In the genomic region with DNA sequence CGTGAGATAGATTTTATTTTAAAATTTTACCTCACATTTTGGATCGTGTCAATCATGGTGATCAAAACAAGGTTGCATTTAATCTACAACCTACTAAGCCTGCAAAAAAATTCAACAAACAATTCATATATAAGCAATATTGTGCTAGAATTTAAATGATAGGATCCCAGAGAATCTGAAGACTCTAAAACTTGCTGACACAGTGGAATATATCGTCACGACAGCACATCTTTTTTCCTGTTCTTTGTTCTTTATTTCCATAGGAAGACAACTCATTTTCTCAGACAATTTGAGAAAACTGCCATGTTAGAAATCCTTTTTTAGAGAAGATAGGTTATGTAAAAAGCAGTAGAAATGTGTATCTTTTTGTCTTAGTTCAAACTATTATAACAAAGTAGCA, we compare ENCODE assay signal across 29 cellular contexts.
"Had no signal": no experiment of that assay in that cellular context is flagged by ENCODE, and none has a peak within 500 bp of the region (broad histone marks: within the 10 kb centered on the region; RNA-seq: fewer than 3 reads in every experiment).

No MANE protein-coding gene starts in this region.

- DNase-seq: naive thymus-derived CD4-positive, alpha-beta T cell; natural killer cell; pancreas; psoas muscle; right cardiac atrium; spleen; stimulated activated CD4-positive, alpha-beta T cell treated with anti-CD3 and anti-CD28 coated beads, Interleukin-12 subunit alpha, Interleukin-12 subunit beta, amount 100 ng/mL, for 4 hours; stimulated activated CD4-positive, alpha-beta T cell treated with anti-CD3 and anti-CD28 coated beads, Interleukin-1b, Interleukin-23, amount 100 ng/mL, for 48 hours; stimulated activated CD4-positive, alpha-beta T cell treated with anti-CD3 and anti-CD28 coated beads, Interleukin-4, amount 100 ng/mL, for 1 hour; stimulated activated CD4-positive, alpha-beta T cell treated with anti-CD3 and anti-CD28 coated beads, Interleukin-4, amount 100 ng/mL, for 4 hours; stimulated activated CD8-positive, alpha-beta memory T cell treated with anti-CD3 and anti-CD28 coated beads, Interleukin-4, amount 100 ng/mL, for 48 hours; stimulated activated naive CD4-positive, alpha-beta T cell; stimulated activated naive CD8-positive, alpha-beta T cell treated with anti-CD3 and anti-CD28 coated beads, Interleukin-15, amount 100 ng/mL, for 72 hours; stimulated activated naive CD8-positive, alpha-beta T cell treated with anti-CD3 and anti-CD28 coated beads, Interleukin-15, Interleukin-2, amounts not matched to agents 100 U/mL and 50 U/mL, for 24 hours; substantia nigra; testis; tibial artery; transverse colon; upper lobe of right lung; uterus had no signal

- H3K4me1 ChIP-seq: pancreas, psoas muscle, spleen, suprapubic skin, testis, tibial artery, transverse colon, upper lobe of right lung had no signal

- H3K9me3 ChIP-seq: neutrophil, pancreas, psoas muscle, spleen, suprapubic skin, testis, tibial artery, transverse colon, upper lobe of right lung, uterus had no signal

- H3K4me2 ChIP-seq: smooth muscle cell had no signal

- H3K27me3 ChIP-seq: neutrophil, pancreas, spleen, suprapubic skin, testis, tibial artery, transverse colon, upper lobe of right lung had no signal

- H3K36me3 ChIP-seq: neutrophil, pancreas, spleen, suprapubic skin, tibial artery, transverse colon, upper lobe of right lung, uterus had no signal

- FAIRE-seq: pancreas had no signal

- H3K4me3 ChIP-seq: pancreas, psoas muscle, skin epidermis, smooth muscle cell, spleen, suprapubic skin, testis, tibial artery, transverse colon, upper lobe of right lung, uterus had no signal

- H3K4me3 Mint-ChIP-seq: naive thymus-derived CD4-positive, alpha-beta T cell; natural killer cell; nephron; neural crest cell; stimulated activated memory B cell treated with anti-CD40 and anti-IgM and Interleukin-4, amounts not matched to agents 10 μg/mL and 1 μg/mL and 100 μg/mL, for 72 hours; stimulated activated naive CD8-positive, alpha-beta T cell treated with anti-CD3 and anti-CD28 coated beads, Interleukin-15, amount 100 ng/mL, for 72 hours; type B pancreatic cell had no signal

- H3K27ac ChIP-seq: neutrophil, pancreas, psoas muscle, skin epidermis, spleen, suprapubic skin, testis, tibial artery, transverse colon, upper lobe of right lung, uterus had no signal

- H3K27ac Mint-ChIP-seq: naive thymus-derived CD4-positive, alpha-beta T cell; natural killer cell; nephron; stimulated activated memory B cell treated with anti-CD40 and anti-IgM and Interleukin-4, amounts not matched to agents 10 μg/mL and 1 μg/mL and 100 μg/mL, for 72 hours; stimulated activated naive CD8-positive, alpha-beta T cell treated with anti-CD3 and anti-CD28 coated beads, Interleukin-15, amount 100 ng/mL, for 72 hours; type B pancreatic cell had no signal

- ATAC-seq: naive thymus-derived CD4-positive, alpha-beta T cell; natural killer cell; pancreas; psoas muscle; right cardiac atrium; sciatic nerve; stimulated activated memory B cell treated with anti-CD40 and anti-IgM and Interleukin-4, amounts not matched to agents 10 μg/mL and 1 μg/mL and 100 μg/mL, for 72 hours; stimulated activated naive CD8-positive, alpha-beta T cell treated with anti-CD3 and anti-CD28 coated beads, Interleukin-15, amount 100 ng/mL, for 72 hours; stimulated activated naive CD8-positive, alpha-beta T cell treated with anti-CD3 and anti-CD28 coated beads, Interleukin-15, Interleukin-2, amounts not matched to agents 100 U/mL and 50 U/mL, for 24 hours; upper lobe of right lung had no signal

- H3K9me3 Mint-ChIP-seq: naive thymus-derived CD4-positive, alpha-beta T cell; natural killer cell; neural crest cell; stimulated activated memory B cell treated with anti-CD40 and anti-IgM and Interleukin-4, amounts not matched to agents 10 μg/mL and 1 μg/mL and 100 μg/mL, for 72 hours; stimulated activated naive CD8-positive, alpha-beta T cell treated with anti-CD3 and anti-CD28 coated beads, Interleukin-15, amount 100 ng/mL, for 72 hours; type B pancreatic cell had no signal

- H3K4me1 Mint-ChIP-seq: naive thymus-derived CD4-positive, alpha-beta T cell; natural killer cell; nephron; stimulated activated memory B cell treated with anti-CD40 and anti-IgM and Interleukin-4, amounts not matched to agents 10 μg/mL and 1 μg/mL and 100 μg/mL, for 72 hours; stimulated activated naive CD8-positive, alpha-beta T cell treated with anti-CD3 and anti-CD28 coated beads, Interleukin-15, amount 100 ng/mL, for 72 hours had no signal

- H3K27me3 Mint-ChIP-seq: stimulated activated memory B cell treated with anti-CD40 and anti-IgM and Interleukin-4, amounts not matched to agents 10 μg/mL and 1 μg/mL and 100 μg/mL, for 72 hours; stimulated activated naive CD8-positive, alpha-beta T cell treated with anti-CD3 and anti-CD28 coated beads, Interleukin-15, amount 100 ng/mL, for 72 hours; type B pancreatic cell had no signal

- H3K36me3 Mint-ChIP-seq: naive thymus-derived CD4-positive, alpha-beta T cell; natural killer cell; stimulated activated memory B cell treated with anti-CD40 and anti-IgM and Interleukin-4, amounts not matched to agents 10 μg/mL and 1 μg/mL and 100 μg/mL, for 72 hours; type B pancreatic cell had no signal
